In genomic region chr14:64612021-64612380, GRCh38 we compare ENCODE assay signal across 11 cellular contexts.
DNase-seq lines count a peak whose midpoint lies in the region; ATAC-seq and TF ChIP-seq lines count a peak whose summit lies in the region.
"Had no signal": no experiment of that assay in that cellular context is flagged by ENCODE, and none has a peak within 500 bp of the region (broad histone marks: within the 10 kb centered on the region; RNA-seq: fewer than 3 reads in every experiment).

No MANE protein-coding gene starts in this region.

- no peaks in the 10 kb centered on the region for H3K36me3 Mint-ChIP-seq in osteocyte (ENCODE audit: unreplicated experiment)
- no peaks in the 10 kb centered on the region for H3K36me3 Mint-ChIP-seq in activated naive CD8-positive, alpha-beta T cell treated with anti-CD3 and anti-CD28 coated beads, Interleukin-2, amount 50 U/mL, for 24 hours (ENCODE audit: low read depth)

- no peak for TF ChIP-seq POLR2A in ovary (IDR thresholded peaks at IDR 0.05)

- H3K9me3 Mint-ChIP-seq in osteocyte (ENCODE audit: unreplicated experiment) = no peaks in the 10 kb centered on the region
- H3K9me3 Mint-ChIP-seq in activated naive CD8-positive, alpha-beta T cell treated with anti-CD3 and anti-CD28 coated beads, Interleukin-2, amount 50 U/mL, for 24 hours = no peaks in the 10 kb centered on the region

- H3K27ac Mint-ChIP-seq in osteocyte (ENCODE audit: unreplicated experiment) = peak overlapping the region; percentile 93
- no peak overlapping the region for H3K27ac Mint-ChIP-seq in activated naive CD8-positive, alpha-beta T cell treated with anti-CD3 and anti-CD28 coated beads, Interleukin-2, amount 50 U/mL, for 24 hours

- no peak overlapping the region for H3K4me3 Mint-ChIP-seq in osteocyte (ENCODE audit: unreplicated experiment)
- no peak overlapping the region for H3K4me3 Mint-ChIP-seq in activated naive CD8-positive, alpha-beta T cell treated with anti-CD3 and anti-CD28 coated beads, Interleukin-2, amount 50 U/mL, for 24 hours

- H3K27ac ChIP-seq in RWPE2 (ENCODE audit: poor library complexity, severe bottlenecking) (no peak overlapping the region), ovary (no peak overlapping the region)

- H3K27me3 Mint-ChIP-seq in osteocyte (ENCODE audit: unreplicated experiment) = no peaks in the 10 kb centered on the region
- H3K27me3 Mint-ChIP-seq in activated naive CD8-positive, alpha-beta T cell treated with anti-CD3 and anti-CD28 coated beads, Interleukin-2, amount 50 U/mL, for 24 hours = peaks cover 2% of the 10 kb centered on the region

- H3K36me3 ChIP-seq in RWPE2 (ENCODE audit: low read depth) = no peaks in the 10 kb centered on the region
- no peaks in the 10 kb centered on the region for H3K36me3 ChIP-seq in ovary
- H3K36me3 ChIP-seq: upper lobe of left lung had no signal

- H3K4me3 ChIP-seq in RWPE2 (ENCODE audit: severe bottlenecking) (no peak overlapping the region), foreskin fibroblast (ENCODE audit: low read depth in 1 of 2, low read length in 2 of 2) (no peak overlapping the region), ovary (no peak overlapping the region)
- H3K4me3 ChIP-seq: upper lobe of left lung had no signal

- TF ChIP-seq CTCF in RWPE2 (IDR thresholded peaks at IDR 0.05; ENCODE audit: poor library complexity, severe bottlenecking) = no peak
- no peak for TF ChIP-seq CTCF in foreskin fibroblast (IDR thresholded peaks at IDR 0.05; ENCODE audit: low read depth, low read length)
- no peak for TF ChIP-seq CTCF in osteocyte (IDR thresholded peaks at IDR 0.05)
- TF ChIP-seq CTCF in ovary (IDR thresholded peaks at IDR 0.05) = no peak

- ATAC-seq in RWPE2 (ENCODE audit: low read depth) = peak; percentile 85
- ATAC-seq in activated naive CD8-positive, alpha-beta T cell treated with anti-CD3 and anti-CD28 coated beads, Interleukin-2, amount 50 U/mL, for 24 hours = no peak

- intact Hi-C loops in ovary (cut with DNase I) = no loop called here

- DNase-seq in Caki2 (ENCODE audit: low read depth) (peak; percentile 47), RWPE2 (ENCODE audit: low spot score) (no peak), foreskin fibroblast (peak; percentile 46 to 66), osteocyte (ENCODE audit: extremely low spot score, unreplicated experiment) (no peak), DMS53 treated with DMSO at 0.1 percent for 48 hours (lab: John Stamatoyannopoulos, UW; ENCODE audit: unreplicated experiment) (no peak), NOMO-1 (lab: John Stamatoyannopoulos, UW; ENCODE audit: unreplicated experiment in 2 of 2) (no peak), ovary (no peak)
- no peak for DNase-seq in activated naive CD8-positive, alpha-beta T cell treated with anti-CD3 and anti-CD28 coated beads, Interleukin-2, amount 50 U/mL, for 24 hours
- DNase-seq: activated T-cell treated with anti-CD3 and anti-CD28 coated beads for 4 hours; stimulated activated CD4-positive, alpha-beta T cell treated with anti-CD3 and anti-CD28 coated beads, Interleukin-4, amount 100 ng/mL, for 24 hours; upper lobe of left lung had no signal

- H3K4me1 ChIP-seq in RWPE2 (ENCODE audit: insufficient read depth, poor library complexity, severe bottlenecking) (peaks cover 8% of the 10 kb centered on the region), ovary (ENCODE audit: insufficient read depth) (peaks cover 4% of the 10 kb centered on the region)

- in situ Hi-C loops in Caki2 (cut with HindIII; ENCODE audit: low pct_unique_long_range_greater_than_20kb, low sequenced_read_pairs) = no loop called here

- no peak for TF ChIP-seq EP300 in ovary (IDR thresholded peaks at IDR 0.05)

- no peaks in the 10 kb centered on the region for H3K27me3 ChIP-seq in RWPE2 (ENCODE audit: insufficient read depth, poor library complexity, severe bottlenecking)
- H3K27me3 ChIP-seq in ovary = no peaks in the 10 kb centered on the region
- H3K27me3 ChIP-seq: upper lobe of left lung had no signal

- peaks cover 31% of the 10 kb centered on the region for H3K4me1 Mint-ChIP-seq in osteocyte (ENCODE audit: unreplicated experiment)
- no peaks in the 10 kb centered on the region for H3K4me1 Mint-ChIP-seq in activated naive CD8-positive, alpha-beta T cell treated with anti-CD3 and anti-CD28 coated beads, Interleukin-2, amount 50 U/mL, for 24 hours

- H3K9me3 ChIP-seq in RWPE2 (ENCODE audit: severe bottlenecking) (no peaks in the 10 kb centered on the region), ovary (no peaks in the 10 kb centered on the region)
- H3K9me3 ChIP-seq: upper lobe of left lung had no signal

- 13 to 33% (median 26%) methylated on average over 1 of the region's 1 CpG for WGBS in ovary, 3 donors

Comparison
In these comparisons a context has a peak if more than half of its experiments do, and no peak if none do; other contexts are left out.
1. DNase-seq: peak in Caki2 (single experiment) and foreskin fibroblast (2 of 2); none in RWPE2 (single experiment), osteocyte (single experiment), DMS53 treated with DMSO at 0.1 percent for 48 hours (single experiment), NOMO-1 (0 of 2), ovary (0 of 5) and activated naive CD8-positive, alpha-beta T cell treated with anti-CD3 and anti-CD28 coated beads, Interleukin-2, amount 50 U/mL, for 24 hours (single experiment).